9 cellular contexts compared by ENCODE assay signal in the genomic region with DNA sequence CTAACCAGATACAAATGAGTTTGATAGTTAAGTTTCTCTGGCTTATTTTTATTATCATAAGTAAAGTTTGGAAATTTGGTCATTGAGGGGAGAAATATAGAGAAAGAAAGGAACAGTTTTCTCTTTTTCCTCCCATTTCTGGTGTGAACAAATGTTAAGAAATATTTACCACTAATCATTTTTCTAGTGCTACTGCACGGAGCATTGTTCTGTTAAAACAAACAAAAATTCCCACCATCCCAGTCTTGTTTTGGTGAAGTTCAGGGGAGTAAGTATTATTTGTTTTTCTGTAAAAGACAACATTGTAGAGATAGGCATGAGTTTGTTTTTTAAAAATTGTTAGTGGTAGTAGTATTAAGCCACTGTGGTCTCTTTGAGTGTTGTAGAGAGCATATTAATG.
DNase-seq lines count a peak whose midpoint lies in the region; ATAC-seq and TF ChIP-seq lines count a peak whose summit lies in the region.
"Had no signal": no experiment of that assay in that cellular context is flagged by ENCODE, and none has a peak within 500 bp of the region (broad histone marks: within the 10 kb centered on the region; RNA-seq: fewer than 3 reads in every experiment).

No MANE protein-coding gene starts in this region.

- TF ChIP-seq CTCF in 22Rv1 (IDR thresholded peaks at IDR 0.05): no peak
- no peak for TF ChIP-seq CTCF in OCI-LY3 (IDR thresholded peaks at IDR 0.05; ENCODE audit: low read depth, low read length)
- no peak for TF ChIP-seq CTCF in esophagus muscularis mucosa (IDR thresholded peaks at IDR 0.05)
- TF ChIP-seq CTCF in osteoblast (IDR thresholded peaks at IDR 0.05; ENCODE audit: extremely low read depth, low read depth, low read length): no peak

- H3K4me2 ChIP-seq in OCI-LY3 (ENCODE audit: low read length) (peak overlapping the region; percentile 80), osteoblast (ENCODE audit: insufficient read depth, low read length) (peak overlapping the region; percentile 80)

- H2AFZ ChIP-seq in OCI-LY3 (ENCODE audit: low read depth, low read length) (peak overlapping the region; percentile 9; the same call in 1 of the 2 replicates), osteoblast (ENCODE audit: low read length) (no peak overlapping the region)

- TF ChIP-seq POLR2A in esophagus muscularis mucosa (IDR thresholded peaks at IDR 0.05; ENCODE audit: low read depth): no peak

- H3K79me2 ChIP-seq in OCI-LY3 (ENCODE audit: low read length) (no peaks in the 10 kb centered on the region), osteoblast (ENCODE audit: insufficient read depth, low read length) (peaks cover 12% of the 10 kb centered on the region)

- peak overlapping the region; percentile 62 for H3K27ac ChIP-seq in 22Rv1
- no peak overlapping the region for H3K27ac ChIP-seq in OCI-LY3 (ENCODE audit: low read length)
- H3K27ac ChIP-seq in esophagus muscularis mucosa (replicated peaks in 1 of 4): peak overlapping the region; percentile 74 to 85 (median 76)
- peak overlapping the region; percentile 80 for H3K27ac ChIP-seq in osteoblast (ENCODE audit: low read depth, low read length)
- no peak overlapping the region for H3K27ac ChIP-seq in effector memory CD4-positive, alpha-beta T cell (ENCODE audit: insufficient read depth, low read length, poor library complexity, severe bottlenecking)

- TF ChIP-seq EP300 in esophagus muscularis mucosa (IDR thresholded peaks at IDR 0.05): no peak

- H3K4me3 ChIP-seq in OCI-LY3 (ENCODE audit: low read length) (peak overlapping the region; percentile 71), esophagus muscularis mucosa (peak overlapping the region; percentile 42 to 55 (median 45)), osteoblast (ENCODE audit: insufficient read depth, low read length) (peak overlapping the region; percentile 68)
- no peak overlapping the region for H3K4me3 ChIP-seq in effector memory CD4-positive, alpha-beta T cell (ENCODE audit: insufficient read depth, low read depth, low read length, poor library complexity, severe bottlenecking)

- DNase-seq in esophagus muscularis mucosa (ENCODE audit: extremely low spot score): no peak
- DNase-seq in osteoblast (ENCODE audit: insufficient read length, low spot score, missing footprints): no peak
- DNase-seq in NOMO-1 treated with DMSO at 0.1 percent for 48 hours (lab: John Stamatoyannopoulos, UW; ENCODE audit: unreplicated experiment): no peak
- no peak for DNase-seq in effector memory CD4-positive, alpha-beta T cell
- no peak for DNase-seq in AML-193 (lab: John Stamatoyannopoulos, UW)
- DNase-seq: T-helper 9 cell had no signal

- no peak for ATAC-seq in HG03280 (IDR thresholded peaks at IDR 0.05; ENCODE audit: unreplicated experiment)

- H4K20me1 ChIP-seq in OCI-LY3 (ENCODE audit: insufficient read depth, low read length) (no peaks in the 10 kb centered on the region), osteoblast (ENCODE audit: insufficient read depth, low read length) (no peaks in the 10 kb centered on the region)

- no peaks in the 10 kb centered on the region for H3K36me3 ChIP-seq in OCI-LY3 (replicated peaks; ENCODE audit: low read depth, low read length)
- H3K36me3 ChIP-seq in esophagus muscularis mucosa: no peaks in the 10 kb centered on the region
- H3K36me3 ChIP-seq in osteoblast (ENCODE audit: insufficient read depth, low read length): no peaks in the 10 kb centered on the region
- no peaks in the 10 kb centered on the region for H3K36me3 ChIP-seq in effector memory CD4-positive, alpha-beta T cell (ENCODE audit: control insufficient read depth, insufficient read depth, low read length)

- intact Hi-C loops in esophagus muscularis mucosa (cut with DNase I): no loop called here

- H3K9me3 ChIP-seq in OCI-LY3 (ENCODE audit: insufficient read depth, low read length) (no peaks in the 10 kb centered on the region), esophagus muscularis mucosa (no peaks in the 10 kb centered on the region), osteoblast (ENCODE audit: low read depth, low read length) (no peaks in the 10 kb centered on the region)
- no peaks in the 10 kb centered on the region for H3K9me3 ChIP-seq in effector memory CD4-positive, alpha-beta T cell (ENCODE audit: control insufficient read depth, low read length)

- H3K4me1 ChIP-seq in OCI-LY3 (ENCODE audit: low read length): peaks cover 32% of the 10 kb centered on the region
- H3K4me1 ChIP-seq in esophagus muscularis mucosa: peaks cover 29 to 53% (median 42%) of the 10 kb centered on the region in 4 donors
- peaks cover 19% of the 10 kb centered on the region for H3K4me1 ChIP-seq in osteoblast (ENCODE audit: insufficient read depth, low read length)
- no peaks in the 10 kb centered on the region for H3K4me1 ChIP-seq in effector memory CD4-positive, alpha-beta T cell (ENCODE audit: control insufficient read depth, insufficient read depth, low read length, poor library complexity, severe bottlenecking)

- peak overlapping the region; percentile 46 for H3K9ac ChIP-seq in OCI-LY3 (ENCODE audit: low read length)

- no peaks in the 10 kb centered on the region for H3K27me3 ChIP-seq in OCI-LY3 (ENCODE audit: low read depth, low read length)
- H3K27me3 ChIP-seq in esophagus muscularis mucosa: no peaks in the 10 kb centered on the region
- no peaks in the 10 kb centered on the region for H3K27me3 ChIP-seq in osteoblast (ENCODE audit: insufficient read depth, low read length)
- H3K27me3 ChIP-seq in effector memory CD4-positive, alpha-beta T cell (replicated peaks; ENCODE audit: control insufficient read depth, insufficient read depth, low read length, poor library complexity, severe bottlenecking): no peaks in the 10 kb centered on the region

- 6% methylated on average over 1 of the region's 1 CpG for WGBS in esophagus muscularis mucosa

Comparison
In these comparisons a context has a peak if more than half of its experiments do, and no peak if none do; other contexts are left out.
1. H3K27ac ChIP-seq: peak in 22Rv1 (single experiment), esophagus muscularis mucosa (4 of 4) and osteoblast (single experiment); none in OCI-LY3 (single experiment) and effector memory CD4-positive, alpha-beta T cell (single experiment).